Comparison of ENCODE assay signal across 23 cellular contexts in genomic region chr10:69069090-69070042, GRCh38. TPM values are rescaled to one million over a fixed set of nuclear protein-coding genes. Genes with fewer than 3 reads are reported as not detected.
DNase-seq lines count a peak whose midpoint lies in the region; ATAC-seq and TF ChIP-seq lines count a peak whose summit lies in the region.
"Had no signal": no experiment of that assay in that cellular context is flagged by ENCODE, and none has a peak within 500 bp of the region (broad histone marks: within the 10 kb centered on the region; RNA-seq: fewer than 3 reads in every experiment).

No MANE protein-coding gene starts in this region.

- no peaks in the 10 kb centered on the region for H3K79me2 ChIP-seq in neural progenitor cell (ENCODE audit: low read depth)

- no peak for ATAC-seq in GM18511 (IDR thresholded peaks at IDR 0.05; ENCODE audit: unreplicated experiment)
- ATAC-seq in HG03520 (IDR thresholded peaks at IDR 0.05; ENCODE audit: unreplicated experiment) = no peak
- ATAC-seq: stimulated activated naive CD8-positive, alpha-beta T cell treated with anti-CD3 and anti-CD28 coated beads, Interleukin-15, amount 100 ng/mL, for 72 hours had no signal

- no peaks in the 10 kb centered on the region for H3K9me3 ChIP-seq in neural progenitor cell (ENCODE audit: low read depth)
- no peaks in the 10 kb centered on the region for H3K9me3 ChIP-seq in adrenal gland (replicated peaks in 1 of 3)
- H3K9me3 ChIP-seq: colonic mucosa, MG63, tibial artery had no signal

- H3K27me3 ChIP-seq in neural progenitor cell = no peaks in the 10 kb centered on the region
- no peaks in the 10 kb centered on the region for H3K27me3 ChIP-seq in adrenal gland
- H3K27me3 ChIP-seq: brain microvascular endothelial cell, colonic mucosa, MG63, tibial artery had no signal

- intact Hi-C loops in adrenal gland (cut with DNase I) = no loop called here

- H3K36me3 Mint-ChIP-seq in neural progenitor cell = no peaks in the 10 kb centered on the region
- H3K36me3 Mint-ChIP-seq: IgD-negative memory B cell, immature natural killer cell had no signal

- no peak overlapping the region for H3K9ac ChIP-seq in neural progenitor cell

- no peak overlapping the region for H3K4me2 ChIP-seq in neural progenitor cell

- H3K4me1 ChIP-seq in neural progenitor cell = no peaks in the 10 kb centered on the region
- peaks cover 0 to 12% of the 10 kb centered on the region in 2 donors for H3K4me1 ChIP-seq in adrenal gland (replicated peaks in 1 of 2)
- H3K4me1 ChIP-seq: colonic mucosa had no signal

- 83 to 92% (median 90%) methylated on average over 14 to 19 of the region's 19 CpGs for WGBS in adrenal gland, 4 donors

- DNase-seq in DMS 273 (lab: John Stamatoyannopoulos, UW; ENCODE audit: unreplicated experiment) (peak; percentile 87), NCI-H1694 (lab: John Stamatoyannopoulos, UW) (peak; percentile 77), fibroblast of gingiva (ENCODE audit: low read depth) (peak; percentile 63), neural progenitor cell (ENCODE audit: low spot score) (no peak), NCI-H526 treated with DMSO at 0.1 percent for 48 hours (lab: John Stamatoyannopoulos, UW) (no peak), adrenal gland (no peak)
- DNase-seq: activated CD4-positive, alpha-beta memory T cell treated with anti-CD3 and anti-CD28 coated beads for 36 hours; activated gamma-delta T cell; brain microvascular endothelial cell; colonic mucosa; DMS79 treated with DMSO at 0.1 percent for 48 hours; endodermal cell; immature natural killer cell; MG63; NCI-H1436; NCI-H69; retina; stimulated activated naive CD8-positive, alpha-beta T cell treated with anti-CD3 and anti-CD28 coated beads, Interleukin-15, amount 100 ng/mL, for 72 hours; T-helper 9 cell; tibial artery had no signal

- H3K4me3 ChIP-seq in neural progenitor cell (no peak overlapping the region), adrenal gland (no peak overlapping the region)
- H3K4me3 ChIP-seq: colonic mucosa, MG63, tibial artery had no signal

- H3K9me3 Mint-ChIP-seq in neural progenitor cell = no peaks in the 10 kb centered on the region
- H3K9me3 Mint-ChIP-seq: activated CD4-positive, alpha-beta memory T cell treated with anti-CD3 and anti-CD28 coated beads for 36 hours; endodermal cell; IgD-negative memory B cell; immature natural killer cell; stimulated activated naive CD8-positive, alpha-beta T cell treated with anti-CD3 and anti-CD28 coated beads, Interleukin-15, amount 100 ng/mL, for 72 hours had no signal

- H3K27ac ChIP-seq in neural progenitor cell (no peak overlapping the region), adrenal gland (no peak overlapping the region)
- H3K27ac ChIP-seq: brain microvascular endothelial cell, colonic mucosa, tibial artery had no signal

- peaks cover 4% of the 10 kb centered on the region for H3K27me3 Mint-ChIP-seq in neural progenitor cell (ENCODE audit: insufficient read depth, low read depth)
- H3K27me3 Mint-ChIP-seq: activated CD4-positive, alpha-beta memory T cell treated with anti-CD3 and anti-CD28 coated beads for 36 hours; IgD-negative memory B cell; stimulated activated naive CD8-positive, alpha-beta T cell treated with anti-CD3 and anti-CD28 coated beads, Interleukin-15, amount 100 ng/mL, for 72 hours had no signal

- H3K36me3 ChIP-seq in neural progenitor cell = no peaks in the 10 kb centered on the region
- no peaks in the 10 kb centered on the region for H3K36me3 ChIP-seq in adrenal gland (replicated peaks in 1 of 2)
- H3K36me3 ChIP-seq: brain microvascular endothelial cell, colonic mucosa, MG63, tibial artery had no signal

- H3F3A ChIP-seq in neural progenitor cell (ENCODE audit: low read depth) = no peaks in the 10 kb centered on the region

- no peaks in the 10 kb centered on the region for H3K4me1 Mint-ChIP-seq in neural progenitor cell
- H3K4me1 Mint-ChIP-seq: endodermal cell had no signal

- H2AFZ ChIP-seq in neural progenitor cell (replicated peaks) = peak overlapping the region; percentile 12

- H3K27ac Mint-ChIP-seq in neural progenitor cell = no peak overlapping the region
- H3K27ac Mint-ChIP-seq: activated CD4-positive, alpha-beta memory T cell treated with anti-CD3 and anti-CD28 coated beads for 36 hours; endodermal cell; IgD-negative memory B cell; immature natural killer cell; stimulated activated naive CD8-positive, alpha-beta T cell treated with anti-CD3 and anti-CD28 coated beads, Interleukin-15, amount 100 ng/mL, for 72 hours had no signal

- no peak for TF ChIP-seq CTCF in neural progenitor cell (IDR thresholded peaks at IDR 0.05)
- TF ChIP-seq CTCF in adrenal gland (IDR thresholded peaks at IDR 0.05) = no peak

- no peak for TF ChIP-seq POLR2A in adrenal gland (IDR thresholded peaks at IDR 0.05)

- no peaks in the 10 kb centered on the region for H4K20me1 ChIP-seq in neural progenitor cell (ENCODE audit: low read depth)

- H3K4me3 Mint-ChIP-seq in neural progenitor cell = no peak overlapping the region
- H3K4me3 Mint-ChIP-seq: activated CD4-positive, alpha-beta memory T cell treated with anti-CD3 and anti-CD28 coated beads for 36 hours; endodermal cell; IgD-negative memory B cell; immature natural killer cell; stimulated activated naive CD8-positive, alpha-beta T cell treated with anti-CD3 and anti-CD28 coated beads, Interleukin-15, amount 100 ng/mL, for 72 hours had no signal

RNA-seq across cellular contexts. Expression of gene SRGN, which starts 18.5 kb away (rescaled TPM):
- total RNA-seq in neural progenitor cell (ENCODE audit: low replicate concordance) = not detected in 2 replicates
- 100 to 1,000 TPM in 5 of 8 donors, 10 to 100 TPM in 3; 43.4 to 156 (median 113) TPM for total RNA-seq in adrenal gland
- polyA plus RNA-seq in adrenal gland = 100 to 1,000 TPM in 1 of 3 donors, 10 to 100 TPM in 2; 31.6 to 125 (median 38.5) TPM
- total RNA-seq: endodermal cell had no signal

RNA-seq across cellular contexts. Expression of gene VPS26A, which starts 54.6 kb away (rescaled TPM):
- total RNA-seq in neural progenitor cell (ENCODE audit: low replicate concordance) (35.7 and 56.0 TPM in 2 replicates), adrenal gland (10 to 100 TPM; 16.5 to 59.4 (median 39.1) TPM)
- 10 to 100 TPM; 15.6 to 65.2 (median 20.4) TPM for polyA plus RNA-seq in adrenal gland

Comparison
In these comparisons a context has a peak if more than half of its experiments do, and no peak if none do; other contexts are left out.
1. DNase-seq: peak in DMS 273 (single experiment), NCI-H1694 (single experiment) and fibroblast of gingiva (single experiment); none in neural progenitor cell (single experiment), NCI-H526 treated with DMSO at 0.1 percent for 48 hours (single experiment) and adrenal gland (0 of 7).
2. RNA of gene SRGN, which starts 18.5 kb away (total RNA-seq): 43.4 to 156 TPM in adrenal gland; not detected in neural progenitor cell; every median in the first group is over 10 times any median in the second.